ENCODE assay signal across 8 cellular contexts in the genomic region with DNA sequence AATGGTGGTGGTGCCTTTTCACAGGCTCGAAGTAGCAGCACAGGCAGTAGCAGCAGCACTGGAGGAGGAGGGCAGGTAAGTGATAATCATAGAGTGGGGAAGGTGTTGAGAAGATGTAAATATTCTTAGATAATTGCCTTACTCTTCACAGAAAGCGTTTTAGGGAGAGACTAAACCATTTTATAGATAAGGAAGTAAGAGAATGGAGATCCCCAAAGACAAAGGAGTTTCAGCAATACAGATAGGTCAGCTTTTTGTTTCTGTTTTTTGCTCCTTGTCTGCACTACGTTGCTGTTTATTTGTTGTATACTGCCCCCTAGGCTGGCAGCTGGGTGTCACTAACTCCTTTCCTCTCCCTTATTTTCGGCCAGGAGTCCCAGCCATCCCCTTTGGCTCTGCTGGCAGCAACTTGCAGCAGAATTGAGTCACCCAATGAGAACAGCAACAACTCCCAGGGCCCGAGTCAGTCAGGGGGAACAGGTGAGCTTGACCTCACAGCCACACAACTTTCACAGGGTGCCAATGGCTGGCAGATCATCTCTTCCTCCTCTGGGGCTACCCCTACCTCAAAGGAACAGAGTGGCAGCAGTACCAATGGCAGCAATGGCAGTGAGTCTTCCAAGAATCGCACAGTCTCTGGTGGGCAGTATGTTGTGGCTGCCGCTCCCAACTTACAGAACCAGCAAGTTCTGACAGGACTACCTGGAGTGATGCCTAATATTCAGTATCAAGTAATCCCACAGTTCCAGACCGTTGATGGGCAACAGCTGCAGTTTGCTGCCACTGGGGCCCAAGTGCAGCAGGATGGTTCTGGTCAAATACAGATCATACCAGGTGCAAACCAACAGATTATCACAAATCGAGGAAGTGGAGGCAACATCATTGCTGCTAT. TPM values are rescaled to one million over a fixed set of nuclear protein-coding genes. Genes with fewer than 3 reads are reported as not detected.
DNase-seq lines count a peak whose midpoint lies in the region; ATAC-seq and TF ChIP-seq lines count a peak whose summit lies in the region.

No MANE protein-coding gene starts in this region.

- no peak for ATAC-seq in GM18505 (IDR thresholded peaks at IDR 0.05; ENCODE audit: unreplicated experiment)

- peak overlapping the region; percentile 77 for H3K4me3 ChIP-seq in ovary

- H3K27me3 Mint-ChIP-seq in activated naive CD4-positive, alpha-beta T cell treated with anti-CD3 and anti-CD28 coated beads for 36 hours (ENCODE audit: low read depth), result no peaks in the 10 kb centered on the region

- TF ChIP-seq EP300 in ovary (IDR thresholded peaks at IDR 0.05), result no peak

- peak overlapping the region; percentile 87 for H3K4me3 Mint-ChIP-seq in activated naive CD4-positive, alpha-beta T cell treated with anti-CD3 and anti-CD28 coated beads for 36 hours

- peaks cover 22% of the 10 kb centered on the region for H3K4me1 ChIP-seq in ovary (ENCODE audit: insufficient read depth)

- no peaks in the 10 kb centered on the region for H3K9me3 ChIP-seq in ovary

- no peaks in the 10 kb centered on the region for H3K27me3 ChIP-seq in ovary

- peak; percentile 41 to 55 for DNase-seq in NCI-H526 (lab: John Stamatoyannopoulos, UW)
- no peak for DNase-seq in NCI-H526 treated with DMSO at 0.1 percent for 48 hours (lab: John Stamatoyannopoulos, UW)
- peak; percentile 63 for DNase-seq in NCI-H460 (ENCODE audit: extremely low read depth, low read depth)
- DNase-seq in activated naive CD4-positive, alpha-beta T cell treated with anti-CD3 and anti-CD28 coated beads for 36 hours, result peak; percentile 60
- peak; percentile 82 for DNase-seq in glomerular visceral epithelial cell (ENCODE audit: extremely low spot score)
- DNase-seq in ovary, result peak in 3 of 5 donors; percentile 26 to 47 (median 30)
- no peak for DNase-seq in KG1 (lab: John Stamatoyannopoulos, UW)

- H3K27ac Mint-ChIP-seq in activated naive CD4-positive, alpha-beta T cell treated with anti-CD3 and anti-CD28 coated beads for 36 hours, result peak overlapping the region; percentile 93

- no peak for TF ChIP-seq POLR2A in ovary (IDR thresholded peaks at IDR 0.05)
- TF ChIP-seq POLR2A in GM18505 (IDR thresholded peaks at IDR 0.05; ENCODE audit: borderline replicate concordance, extremely low read depth, insufficient read depth, insufficient read length), result no peak

- WGBS in ovary, 3 donors, result 34 to 47% (median 41%) methylated on average over 8 to 9 of the region's 9 CpGs

- no peak overlapping the region for H3K27ac ChIP-seq in ovary

- no peaks in the 10 kb centered on the region for H3K36me3 ChIP-seq in ovary

- peaks cover 58% of the 10 kb centered on the region for H3K4me1 Mint-ChIP-seq in activated naive CD4-positive, alpha-beta T cell treated with anti-CD3 and anti-CD28 coated beads for 36 hours (ENCODE audit: low read depth)

- H3K9me3 Mint-ChIP-seq in activated naive CD4-positive, alpha-beta T cell treated with anti-CD3 and anti-CD28 coated beads for 36 hours, result no peaks in the 10 kb centered on the region

- TF ChIP-seq CTCF in ovary (IDR thresholded peaks at IDR 0.05), result peak in 1 of 3 donors; percentile 36

- CTCF ChIA-PET in activated naive CD4-positive, alpha-beta T cell treated with anti-CD3 and anti-CD28 coated beads for 36 hours (lab: Charles Lee), result interaction anchor here (0.6 to 4.3 kb wide), 10 partner anchors 14 to 127 kb away, joined by 3 to 28 read pairs (median 3); no protein-coding TSS in a partner anchor

- intact Hi-C loops in activated naive CD4-positive, alpha-beta T cell treated with anti-CD3 and anti-CD28 coated beads for 36 hours (cut with micrococcal nuclease), result loop anchor here (1.0 to 10.0 kb wide), 2 partner anchors 30 to 1033 kb away; a partner anchor contains a TSS
- intact Hi-C loops in ovary (cut with DNase I), result loop anchor here in 1 of 4 donors (5.0 kb wide), 1 partner anchor 40 kb away; a partner anchor contains a TSS

- H3K36me3 Mint-ChIP-seq in activated naive CD4-positive, alpha-beta T cell treated with anti-CD3 and anti-CD28 coated beads for 36 hours (ENCODE audit: low read depth), result peaks cover 48% of the 10 kb centered on the region

RNA-seq across cellular contexts. Expression of a gene that starts 2.0 kb away (rescaled TPM):
- 49.4 and 51.7 TPM in 2 replicates for total RNA-seq in NCI-H460 (2014; rRNA removed; shearing (Covaris generic))
- polyA plus RNA-seq in NCI-H460 (2014; cell fraction: nucleus; rRNA removed), result 30.4 and 46.5 TPM in 2 replicates
- 10 to 100 TPM; 87.6 to 91.9 TPM for total RNA-seq in activated naive CD4-positive, alpha-beta T cell treated with anti-CD3 and anti-CD28 coated beads for 36 hours
- 100 to 1,000 TPM in 2 of 7 donors, 10 to 100 TPM in 5; 48.7 to 109 (median 90.8) TPM for total RNA-seq in ovary
- 10 to 100 TPM; 25.7 to 59.2 TPM for polyA plus RNA-seq in ovary

RNA-seq across cellular contexts. Expression of a gene that starts 41.7 kb away (rescaled TPM):
- total RNA-seq in NCI-H460 (2014; rRNA removed; shearing (Covaris generic)), result 0.15 TPM in 1 of 2 replicates, not detected in the other
- polyA plus RNA-seq in NCI-H460 (2014; cell fraction: nucleus; rRNA removed), result 0.21 TPM in 1 of 2 replicates, not detected in the other
- total RNA-seq in activated naive CD4-positive, alpha-beta T cell treated with anti-CD3 and anti-CD28 coated beads for 36 hours, result not detected
- 10 to 100 TPM; 15.3 to 48.6 (median 35.0) TPM for total RNA-seq in ovary
- polyA plus RNA-seq in ovary, result 10 to 100 TPM; 11.2 to 32.5 TPM

RNA-seq across cellular contexts. Expression of a gene that starts 45.8 kb away (rescaled TPM):
- not detected in 2 replicates for total RNA-seq in NCI-H460 (2014; rRNA removed; shearing (Covaris generic))
- polyA plus RNA-seq in NCI-H460 (2014; cell fraction: nucleus; rRNA removed), result not detected in 2 replicates
- not detected for total RNA-seq in activated naive CD4-positive, alpha-beta T cell treated with anti-CD3 and anti-CD28 coated beads for 36 hours
- total RNA-seq in ovary, result not detected
- polyA plus RNA-seq in ovary, result under 1 TPM; 0.02 to 0.10 TPM

RNA-seq across cellular contexts. Expression of a gene that starts 59.5 kb away (rescaled TPM):
- total RNA-seq in NCI-H460 (2014; rRNA removed; shearing (Covaris generic)), result 119 and 129 TPM in 2 replicates
- polyA plus RNA-seq in NCI-H460 (2014; cell fraction: nucleus; rRNA removed), result 83.4 and 111 TPM in 2 replicates
- 100 to 1,000 TPM; 207 to 216 TPM for total RNA-seq in activated naive CD4-positive, alpha-beta T cell treated with anti-CD3 and anti-CD28 coated beads for 36 hours
- 100 to 1,000 TPM in 4 of 7 donors, 10 to 100 TPM in 3; 46.1 to 131 (median 116) TPM for total RNA-seq in ovary
- 100 to 1,000 TPM; 125 to 320 TPM for polyA plus RNA-seq in ovary

Comparison
In these comparisons a context has a peak if more than half of its experiments do, and no peak if none do; other contexts are left out.
1. DNase-seq: peak in NCI-H526 (2 of 2), NCI-H460 (single experiment), activated naive CD4-positive, alpha-beta T cell treated with anti-CD3 and anti-CD28 coated beads for 36 hours (single experiment), glomerular visceral epithelial cell (single experiment) and ovary (3 of 5); none in NCI-H526 treated with DMSO at 0.1 percent for 48 hours (single experiment) and KG1 (single experiment).
2. RNA of a gene that starts 41.7 kb away (total RNA-seq): 15.3 to 48.6 TPM in ovary; 0.15 TPM in NCI-H460 and not detected in activated naive CD4-positive, alpha-beta T cell treated with anti-CD3 and anti-CD28 coated beads for 36 hours; every median in the first group is over 10 times any median in the second.